In genomic region chr22:28977481-28977971, GRCh38 we compare ENCODE assay signal across 11 cellular contexts.
DNase-seq lines count a peak whose midpoint lies in the region; ATAC-seq and TF ChIP-seq lines count a peak whose summit lies in the region.
"Had no signal": no experiment of that assay in that cellular context is flagged by ENCODE, and none has a peak within 500 bp of the region (broad histone marks: within the 10 kb centered on the region; RNA-seq: fewer than 3 reads in every experiment).

No MANE protein-coding gene starts in this region.

- H3K4me2 ChIP-seq in mesendoderm (ENCODE audit: low read length), result no peak overlapping the region

- no peak for TF ChIP-seq POLR2A in vagina (IDR thresholded peaks at IDR 0.05)

- H4K5ac ChIP-seq in mesendoderm (ENCODE audit: low read length), result no peak overlapping the region

- H2BK120ac ChIP-seq in mesendoderm (ENCODE audit: low read depth, low read length), result no peak overlapping the region

- peaks cover 4% of the 10 kb centered on the region for H3K79me1 ChIP-seq in mesendoderm (ENCODE audit: low read length)

- H3K56ac ChIP-seq in mesendoderm (ENCODE audit: low read length), result no peak overlapping the region

- no peak for TF ChIP-seq CTCF in vagina (IDR thresholded peaks at IDR 0.05)

- H3K27me3 ChIP-seq in mesendoderm (ENCODE audit: insufficient read depth, low read length, poor library complexity) (no peaks in the 10 kb centered on the region), vagina (no peaks in the 10 kb centered on the region)

- H3K18ac ChIP-seq in mesendoderm (ENCODE audit: low read length), result no peak overlapping the region

- no peak overlapping the region for H3K23ac ChIP-seq in mesendoderm (ENCODE audit: low read length)

- H3K36me3 ChIP-seq in mesendoderm (ENCODE audit: control insufficient read depth, insufficient read depth, low read length) (no peaks in the 10 kb centered on the region), vagina (no peaks in the 10 kb centered on the region)

- H2BK15ac ChIP-seq in mesendoderm (replicated peaks; ENCODE audit: low read depth), result no peak overlapping the region

- DNase-seq in DMS 273 (lab: John Stamatoyannopoulos, UW; ENCODE audit: unreplicated experiment) (peak; percentile 23), DMS 273 treated with DMSO at 0.1 percent for 48 hours (lab: John Stamatoyannopoulos, UW) (no peak), epithelial cell of prostate (ENCODE audit: low read depth, low spot score) (no peak), mesendoderm (no peak), vagina (ENCODE audit: extremely low spot score in 2 of 2) (no peak)
- no peak for DNase-seq in stimulated activated CD4-positive, alpha-beta T cell treated with anti-CD3 and anti-CD28 coated beads, Interleukin-4, amount 100 ng/mL, for 4 hours
- DNase-seq: activated T-cell treated with anti-CD3 and anti-CD28 coated beads, Interleukin-2, amount 50 U/mL, for 1 hour; NCI-H1105 treated with DMSO at 0.1 percent for 48 hours had no signal

- H3K4me1 ChIP-seq in mesendoderm (ENCODE audit: control insufficient read depth, low read depth, low read length) (peaks cover 8% of the 10 kb centered on the region), vagina (peaks cover 44% of the 10 kb centered on the region)

- H3K27ac ChIP-seq in epithelial cell of prostate, result peak overlapping the region; percentile 34
- no peak overlapping the region for H3K27ac ChIP-seq in mesendoderm (ENCODE audit: low read depth, low read length)
- H3K27ac ChIP-seq in vagina, result peak overlapping the region; percentile 78
- H3K27ac ChIP-seq: 22Rv1 had no signal

- ATAC-seq in HG03095 (IDR thresholded peaks at IDR 0.05; ENCODE audit: unreplicated experiment) (no peak), HG03442 (IDR thresholded peaks at IDR 0.05; ENCODE audit: unreplicated experiment) (no peak)

- no peaks in the 10 kb centered on the region for H3K9me3 ChIP-seq in vagina

- H2AK5ac ChIP-seq in mesendoderm (ENCODE audit: low read length), result no peak overlapping the region

- H3K4me3 ChIP-seq in mesendoderm (ENCODE audit: low read length) (no peak overlapping the region), vagina (no peak overlapping the region)

- H4K8ac ChIP-seq in mesendoderm (ENCODE audit: low read depth, low read length), result no peak overlapping the region

- H3K79me2 ChIP-seq in mesendoderm (ENCODE audit: control insufficient read depth, insufficient read depth, low read length), result peaks cover 10% of the 10 kb centered on the region

- peak overlapping the region; percentile 36 for H3K4ac ChIP-seq in mesendoderm (ENCODE audit: low read depth, low read length)

- no CpG with 5 or more reads among the region's 5 CpGs for WGBS in mesendoderm (ENCODE audit: extremely low coverage, insufficient coverage, low lambda C conversion rate)

- no peak overlapping the region for H3K9ac ChIP-seq in mesendoderm (ENCODE audit: low read length)

- no peak overlapping the region for H2BK5ac ChIP-seq in mesendoderm (ENCODE audit: low read length)

- intact Hi-C loops in vagina (cut with DNase I), result no loop called here
